ENCODE assay signal across 3 cellular contexts in the genomic region with DNA sequence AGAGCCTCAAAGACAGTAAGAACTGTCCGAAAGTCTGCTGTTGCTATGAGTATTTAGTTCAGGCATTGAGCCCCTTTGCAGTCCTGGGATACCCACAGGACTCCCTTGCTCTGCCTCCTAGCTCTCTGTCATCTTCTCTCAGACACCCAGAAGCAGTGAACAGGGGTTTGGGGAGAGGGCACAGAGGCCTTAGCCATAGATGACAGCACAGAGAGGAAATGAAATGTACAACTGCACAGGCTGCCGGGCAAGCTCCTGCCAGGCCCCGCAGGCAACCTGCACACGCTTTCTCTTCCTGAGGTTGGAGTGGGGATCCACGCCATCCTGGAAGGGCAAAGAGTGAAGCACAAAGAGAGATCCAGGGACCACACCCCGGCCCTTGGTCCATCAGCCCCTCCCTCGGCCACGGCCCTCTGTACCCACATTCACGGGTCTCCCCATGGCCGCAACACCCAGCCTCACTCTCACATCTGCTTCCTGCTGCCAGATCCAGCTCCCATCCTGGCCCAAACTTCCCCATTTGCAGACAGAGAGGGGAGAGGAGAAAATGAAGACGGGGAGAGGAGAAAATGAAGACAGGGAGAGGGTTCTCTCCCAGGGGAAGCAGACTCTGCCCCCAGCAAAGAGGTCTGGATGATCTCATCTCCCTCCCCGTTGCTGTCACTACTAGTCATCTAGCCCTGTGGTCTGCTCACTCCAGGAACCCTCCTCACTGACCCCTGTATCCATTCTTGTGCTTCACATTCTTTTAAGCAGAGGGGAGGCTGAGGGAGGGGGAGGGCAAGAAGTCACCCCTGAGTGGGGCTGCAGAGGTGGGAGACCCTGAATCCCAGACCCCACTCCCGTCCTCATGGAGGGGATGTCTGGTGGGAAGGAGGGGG.
TF ChIP-seq lines count a peak whose summit lies in the region.

No MANE protein-coding gene starts in this region.

TF ChIP-seq in SK-N-SH, 30 proteins besides CTCF, POLR2A, EP300 and RAD21:
- TF ChIP-seq RFX5 (IDR thresholded peaks at IDR 0.05; ENCODE audit: low read length) (no peak), SMC3 (IDR thresholded peaks at IDR 0.05; ENCODE audit: low read depth, low read length) (no peak)

TF ChIP-seq in SK-N-SH treated with all-trans-retinoic acid at 6 μM for 48 hours, 23 proteins besides CTCF, POLR2A, EP300 and RAD21:
- TF ChIP-seq ESRRG (CRISPR knock-in tag; IDR thresholded peaks at IDR 0.05) (no peak), OSR1 (CRISPR knock-in tag; IDR thresholded peaks at IDR 0.05) (no peak), BACH2 (CRISPR knock-in tag; IDR thresholded peaks at IDR 0.05; ENCODE audit: borderline replicate concordance) (no peak), POU6F1 (CRISPR knock-in tag; IDR thresholded peaks at IDR 0.05; ENCODE audit: borderline replicate concordance, low read depth) (no peak), CSDC2 (CRISPR knock-in tag; IDR thresholded peaks at IDR 0.05) (no peak)

TF ChIP-seq in IMR-90, 13 proteins besides CTCF, POLR2A, EP300 and RAD21:
- TF ChIP-seq MXI1 (IDR thresholded peaks at IDR 0.05; ENCODE audit: borderline replicate concordance, low read depth, low read length) (no peak), SMC3 (IDR thresholded peaks at IDR 0.05; ENCODE audit: low read depth, low read length) (no peak), MAFK (IDR thresholded peaks at IDR 0.05; ENCODE audit: low read depth, low read length) (no peak), NFE2L2 (IDR thresholded peaks at IDR 0.05; ENCODE audit: low read depth, low read length) (no peak), RCOR1 (IDR thresholded peaks at IDR 0.05; ENCODE audit: insufficient replicate concordance, low read length) (no peak), CHD1 (IDR thresholded peaks at IDR 0.05; ENCODE audit: low read depth, low read length) (no peak), FOS (IDR thresholded peaks at IDR 0.05; ENCODE audit: low read depth, low read length) (no peak), CEBPB (IDR thresholded peaks at IDR 0.05; ENCODE audit: low read depth, low read length) (no peak), BHLHE40 (IDR thresholded peaks at IDR 0.05; ENCODE audit: low read depth, low read length) (no peak), MAZ (IDR thresholded peaks at IDR 0.05; ENCODE audit: borderline replicate concordance, low read depth, low read length) (no peak), RFX5 (IDR thresholded peaks at IDR 0.05; ENCODE audit: low read depth, low read length) (no peak)
- TF ChIP-seq, protein P1, sequence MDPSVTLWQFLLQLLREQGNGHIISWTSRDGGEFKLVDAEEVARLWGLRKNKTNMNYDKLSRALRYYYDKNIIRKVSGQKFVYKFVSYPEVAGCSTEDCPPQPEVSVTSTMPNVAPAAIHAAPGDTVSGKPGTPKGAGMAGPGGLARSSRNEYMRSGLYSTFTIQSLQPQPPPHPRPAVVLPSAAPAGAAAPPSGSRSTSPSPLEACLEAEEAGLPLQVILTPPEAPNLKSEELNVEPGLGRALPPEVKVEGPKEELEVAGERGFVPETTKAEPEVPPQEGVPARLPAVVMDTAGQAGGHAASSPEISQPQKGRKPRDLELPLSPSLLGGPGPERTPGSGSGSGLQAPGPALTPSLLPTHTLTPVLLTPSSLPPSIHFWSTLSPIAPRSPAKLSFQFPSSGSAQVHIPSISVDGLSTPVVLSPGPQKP (IDR thresholded peaks at IDR 0.05; ENCODE audit: borderline replicate concordance, low read depth, low read length): no peak
- TF ChIP-seq, protein P2, sequence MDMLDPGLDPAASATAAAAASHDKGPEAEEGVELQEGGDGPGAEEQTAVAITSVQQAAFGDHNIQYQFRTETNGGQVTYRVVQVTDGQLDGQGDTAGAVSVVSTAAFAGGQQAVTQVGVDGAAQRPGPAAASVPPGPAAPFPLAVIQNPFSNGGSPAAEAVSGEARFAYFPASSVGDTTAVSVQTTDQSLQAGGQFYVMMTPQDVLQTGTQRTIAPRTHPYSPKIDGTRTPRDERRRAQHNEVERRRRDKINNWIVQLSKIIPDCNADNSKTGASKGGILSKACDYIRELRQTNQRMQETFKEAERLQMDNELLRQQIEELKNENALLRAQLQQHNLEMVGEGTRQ (IDR thresholded peaks at IDR 0.05; ENCODE audit: low read depth, low read length): no peak
